In genomic region chr4:92277057-92277881, GRCh38 we compare ENCODE assay signal across 1 cellular context.
TF ChIP-seq lines count a peak whose summit lies in the region.

No MANE protein-coding gene starts in this region.

TF ChIP-seq in WTC11, 78 proteins besides CTCF, POLR2A, EP300 and RAD21 (continued from another document):
- TF ChIP-seq AFF4 (CRISPR knock-in tag; IDR thresholded peaks at IDR 0.05; ENCODE audit: borderline replicate concordance) (peak; percentile 97; the same call in 1 of the 2 replicates), ARID4B (CRISPR knock-in tag; IDR thresholded peaks at IDR 0.05; ENCODE audit: borderline replicate concordance) (peak; percentile 18; the same call in 1 of the 2 replicates), ZNF512 (CRISPR knock-in tag; IDR thresholded peaks at IDR 0.05; ENCODE audit: borderline replicate concordance) (0 out of 2 replicates have a peak, but pooled peaks have one; percentile 67), SP1 (CRISPR knock-in tag; conservative IDR thresholded peaks at IDR 0.05) (peak; percentile 37; the same call in 1 of the 2 replicates), MAX (CRISPR knock-in tag; IDR thresholded peaks at IDR 0.05) (peak; percentile 22; the same call in 1 of the 2 replicates), TEAD1 (CRISPR knock-in tag; IDR thresholded peaks at IDR 0.05) (peak; percentile 94; the same call in 1 of the 2 replicates), MYBL2 (CRISPR knock-in tag; IDR thresholded peaks at IDR 0.05) (peak; percentile 36; the same call in 1 of the 2 replicates), ZNF138 (CRISPR knock-in tag; conservative IDR thresholded peaks at IDR 0.05) (0 out of 2 replicates have a peak, but pooled peaks have one; percentile 43), ZNF219 (CRISPR knock-in tag; IDR thresholded peaks at IDR 0.05; ENCODE audit: borderline replicate concordance) (0 out of 2 replicates have a peak, but pooled peaks have one; percentile 21), NFE2L1 (CRISPR knock-in tag; IDR thresholded peaks at IDR 0.05) (peak; percentile 87)
TF ChIP-seq in WTC11: peak in this region for 14; not testable (repeated sequence) for 64.
